Comparison of ENCODE assay signal across 1 cellular context in genomic region chr20:63831696-63832686, GRCh38.
TF ChIP-seq lines count a peak whose summit lies in the region.

No MANE protein-coding gene starts in this region.

TF ChIP-seq in WTC11, 78 proteins besides CTCF, POLR2A, EP300 and RAD21 (continued from another document):
- no peak for TF ChIP-seq USF2 (CRISPR knock-in tag; IDR thresholded peaks at IDR 0.05)
